In genomic region chr2:217919204-217919603, GRCh38 we compare ENCODE assay signal across 12 cellular contexts.
DNase-seq lines count a peak whose midpoint lies in the region; ATAC-seq and TF ChIP-seq lines count a peak whose summit lies in the region.
"Had no signal": no experiment of that assay in that cellular context is flagged by ENCODE, and none has a peak within 500 bp of the region (broad histone marks: within the 10 kb centered on the region; RNA-seq: fewer than 3 reads in every experiment).

No MANE protein-coding gene starts in this region.

- no peak for TF ChIP-seq CTCF in cardiac muscle cell (IDR thresholded peaks at IDR 0.05; ENCODE audit: low read depth, low read length)
- TF ChIP-seq CTCF in osteocyte (IDR thresholded peaks at IDR 0.05), result no peak
- TF ChIP-seq CTCF in upper lobe of right lung (IDR thresholded peaks at IDR 0.05), result no peak

- H3K27me3 ChIP-seq in SJSA1 (replicated peaks) (no peaks in the 10 kb centered on the region), cardiac muscle cell (no peaks in the 10 kb centered on the region), upper lobe of right lung (no peaks in the 10 kb centered on the region)

- peaks cover 76% of the 10 kb centered on the region for H3K4me1 Mint-ChIP-seq in osteocyte (ENCODE audit: unreplicated experiment)
- peaks cover 0 to 2% of the 10 kb centered on the region in 2 donors for H3K4me1 Mint-ChIP-seq in effector memory CD8-positive, alpha-beta T cell (ENCODE audit: low read depth in 2 of 2)

- peaks cover 87% of the 10 kb centered on the region for H3K4me1 ChIP-seq in SJSA1 (replicated peaks)
- H3K4me1 ChIP-seq in cardiac muscle cell (ENCODE audit: low read depth), result peaks cover 52% of the 10 kb centered on the region
- peaks cover 98% of the 10 kb centered on the region for H3K4me1 ChIP-seq in upper lobe of right lung

- H3K36me3 ChIP-seq in SJSA1 (peaks cover 6% of the 10 kb centered on the region), cardiac muscle cell (no peaks in the 10 kb centered on the region), upper lobe of right lung (peaks cover 33% of the 10 kb centered on the region)

- peak; percentile 2 for ATAC-seq in upper lobe of right lung
- ATAC-seq in effector memory CD8-positive, alpha-beta T cell (replicated peaks), result no peak

- H3K27ac Mint-ChIP-seq in osteocyte (ENCODE audit: unreplicated experiment), result peak overlapping the region; percentile 53
- H3K27ac Mint-ChIP-seq in effector memory CD8-positive, alpha-beta T cell, result no peak overlapping the region

- no peaks in the 10 kb centered on the region for H3K9me3 Mint-ChIP-seq in osteocyte (ENCODE audit: unreplicated experiment)
- H3K9me3 Mint-ChIP-seq in effector memory CD8-positive, alpha-beta T cell, result no peaks in the 10 kb centered on the region
- H3K9me3 Mint-ChIP-seq: brain, nephron had no signal

- intact Hi-C loops in upper lobe of right lung (cut with DNase I), result no loop called here

- no peaks in the 10 kb centered on the region for H3K9me3 ChIP-seq in SJSA1 (replicated peaks)
- no peaks in the 10 kb centered on the region for H3K9me3 ChIP-seq in cardiac muscle cell (ENCODE audit: low read depth)
- H3K9me3 ChIP-seq in upper lobe of right lung, result no peaks in the 10 kb centered on the region

- DNase-seq in SJSA1 (ENCODE audit: low read depth in 1 of 2, low spot score in 2 of 2) (no peak), cardiac muscle cell (ENCODE audit: low read depth in 1 of 2, low spot score in 1 of 2) (no peak), osteocyte (ENCODE audit: extremely low spot score, unreplicated experiment) (no peak), upper lobe of right lung (no peak), COLO668 (lab: John Stamatoyannopoulos, UW; ENCODE audit: unreplicated experiment) (no peak), SK-N-DZ (ENCODE audit: low spot score) (no peak)
- DNase-seq in effector memory CD8-positive, alpha-beta T cell, result no peak
- DNase-seq: activated CD4-positive, CD25-positive, alpha-beta regulatory T cell; activated T-cell treated with anti-CD3 and anti-CD28 coated beads, Interleukin-2, amount 50 U/mL, for 48 hours; NCI-H82 had no signal

- H3K27me3 Mint-ChIP-seq in osteocyte (ENCODE audit: unreplicated experiment), result no peaks in the 10 kb centered on the region
- H3K27me3 Mint-ChIP-seq in effector memory CD8-positive, alpha-beta T cell, result peaks cover 31 to 61% of the 10 kb centered on the region in 2 donors

- peak overlapping the region; percentile 60 for H3K27ac ChIP-seq in SJSA1
- peak overlapping the region; percentile 61 for H3K27ac ChIP-seq in cardiac muscle cell
- peak overlapping the region; percentile 80 for H3K27ac ChIP-seq in upper lobe of right lung

- peaks cover 15% of the 10 kb centered on the region for H3K36me3 Mint-ChIP-seq in osteocyte (ENCODE audit: unreplicated experiment)
- H3K36me3 Mint-ChIP-seq in effector memory CD8-positive, alpha-beta T cell (ENCODE audit: insufficient read depth), result peaks cover 3% of the 10 kb centered on the region
- H3K36me3 Mint-ChIP-seq: brain had no signal

- H3K4me3 Mint-ChIP-seq in osteocyte (ENCODE audit: unreplicated experiment), result no peak overlapping the region
- no peak overlapping the region for H3K4me3 Mint-ChIP-seq in effector memory CD8-positive, alpha-beta T cell
- H3K4me3 Mint-ChIP-seq: brain had no signal

- H3K4me3 ChIP-seq in SJSA1 (no peak overlapping the region), cardiac muscle cell (no peak overlapping the region), upper lobe of right lung (no peak overlapping the region)
